ENCODE assay signal across 8 cellular contexts in genomic region chr1:22420456-22421053, GRCh38. TPM values are rescaled to one million over a fixed set of nuclear protein-coding genes. Genes with fewer than 3 reads are reported as not detected.
A peak's percentile ranks its signal among the peaks of the same experiment; 100 is the strongest.
DNase-seq lines count a peak whose midpoint lies in the region; ATAC-seq and TF ChIP-seq lines count a peak whose summit lies in the region.

No MANE protein-coding gene starts in this region.

- CTCF ChIA-PET in activated B cell treated with CpG ODN at 0.5 μM for 24 hours (lab: Charles Lee): interaction anchor here (0.6 to 1.4 kb wide), 3 partner anchors 12 to 222 kb away, joined by 3 to 4 read pairs (median 3); no protein-coding TSS in a partner anchor

- POLR2A ChIA-PET in activated B cell treated with CpG ODN at 0.5 μM for 24 hours (lab: Charles Lee): no interaction called here

- H3K4me1 Mint-ChIP-seq in activated B cell treated with CpG ODN at 0.5 μM for 24 hours: peaks cover 5% of the 10 kb centered on the region

- H3K4me3 Mint-ChIP-seq in activated B cell treated with CpG ODN at 0.5 μM for 24 hours: no peak overlapping the region

- H3K27ac Mint-ChIP-seq in activated B cell treated with CpG ODN at 0.5 μM for 24 hours: no peak overlapping the region

- peak; percentile 94 for DNase-seq in AG08395 (ENCODE audit: low spot score)
- peak; percentile 71 for DNase-seq in GM20000 (ENCODE audit: low spot score)
- DNase-seq in NCI-H2196 (lab: John Stamatoyannopoulos, UW; ENCODE audit: unreplicated experiment): peak; percentile 82
- peak; percentile 27 for DNase-seq in activated B cell treated with CpG ODN at 0.5 μM for 24 hours
- peak; percentile 66 for DNase-seq in cerebellum (ENCODE audit: low spot score)
- peak; percentile 84 for DNase-seq in left lobe of liver (ENCODE audit: low spot score)
- DNase-seq in stimulated activated CD4-positive, alpha-beta T cell treated with anti-CD3 and anti-CD28 coated beads, Interleukin-4, amount 100 ng/mL, for 24 hours: peak; percentile 58

- intact Hi-C loops in activated B cell treated with CpG ODN at 0.5 μM for 24 hours (cut with micrococcal nuclease): no loop called here

- TF ChIP-seq CTCF in GM20000 (IDR thresholded peaks at IDR 0.05; ENCODE audit: extremely low read depth, missing control alignments): peak; percentile 49
- no peak for TF ChIP-seq CTCF in activated B cell treated with CpG ODN at 0.5 μM for 24 hours (IDR thresholded peaks at IDR 0.05)

- H3K9me3 Mint-ChIP-seq in activated B cell treated with CpG ODN at 0.5 μM for 24 hours: no peaks in the 10 kb centered on the region

- H3K27me3 Mint-ChIP-seq in activated B cell treated with CpG ODN at 0.5 μM for 24 hours: peaks cover 41% of the 10 kb centered on the region

- H3K36me3 Mint-ChIP-seq in activated B cell treated with CpG ODN at 0.5 μM for 24 hours (ENCODE audit: low read depth): no peaks in the 10 kb centered on the region

- ATAC-seq in activated B cell treated with CpG ODN at 0.5 μM for 24 hours (ENCODE audit: low read depth): peak; percentile 57
- ATAC-seq in left lobe of liver: peak; percentile 92
- no peak for ATAC-seq in GM21723 (IDR thresholded peaks at IDR 0.05; ENCODE audit: unreplicated experiment)

RNA-seq across cellular contexts. Expression of gene ZBTB40, which starts 31.1 kb away (rescaled TPM):
- total RNA-seq in activated B cell treated with CpG ODN at 0.5 μM for 24 hours (32.5 and 36.2 TPM in 2 replicates), cerebellum (14.7 TPM), left lobe of liver (6.7 TPM)

Comparison
In these comparisons a context has a peak if more than half of its experiments do, and no peak if none do; other contexts are left out.
1. DNase-seq: peak in every context shown above with its lines; median percentile 94 in AG08395; 84 in left lobe of liver; 82 in NCI-H2196; 71 in GM20000; 66 in cerebellum; 58 in stimulated activated CD4-positive, alpha-beta T cell treated with anti-CD3 and anti-CD28 coated beads, Interleukin-4, amount 100 ng/mL, for 24 hours; 27 in activated B cell treated with CpG ODN at 0.5 μM for 24 hours.